ENCODE assay signal across 9 cellular contexts in the genomic region with DNA sequence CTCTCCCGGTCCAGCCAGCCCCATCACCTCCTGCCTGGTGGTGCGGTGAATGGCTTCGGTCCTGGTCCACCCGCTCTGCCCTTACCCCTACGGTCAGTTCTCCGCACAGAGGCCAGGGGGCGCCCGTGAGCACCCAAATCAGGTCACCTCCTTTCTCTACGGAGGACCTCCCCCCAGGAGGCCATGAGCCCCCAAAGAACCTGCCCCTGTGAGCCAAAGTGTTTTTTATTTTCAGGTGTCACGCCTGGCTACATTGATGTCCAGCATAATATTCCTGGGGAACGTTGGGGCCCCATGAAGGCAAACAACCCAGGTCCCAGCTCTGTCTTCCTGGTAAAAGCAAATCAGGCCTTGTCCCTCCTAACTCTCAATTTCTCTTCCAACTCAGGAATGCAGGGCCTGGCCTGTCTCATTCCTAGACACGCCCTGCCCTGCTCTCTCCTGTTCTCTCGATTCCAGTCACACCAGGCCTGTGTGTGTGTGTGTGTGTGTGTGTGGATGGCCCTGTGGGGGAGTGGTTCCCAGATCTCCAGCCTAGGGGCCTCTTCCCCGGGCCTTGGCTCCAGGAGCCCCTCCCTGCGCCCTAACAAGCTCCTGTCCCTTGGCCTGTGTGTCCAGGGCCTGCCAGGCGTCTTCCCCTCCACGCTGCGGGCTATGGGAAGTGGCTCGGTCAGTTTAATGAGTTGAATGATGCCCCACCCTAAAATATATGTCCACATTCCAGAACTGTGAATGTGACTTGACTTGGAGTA. TPM values are rescaled to one million over a fixed set of nuclear protein-coding genes. Genes with fewer than 3 reads are reported as not detected.
DNase-seq lines count a peak whose midpoint lies in the region; ATAC-seq and TF ChIP-seq lines count a peak whose summit lies in the region.
"Had no signal": no experiment of that assay in that cellular context is flagged by ENCODE, and none has a peak within 500 bp of the region (broad histone marks: within the 10 kb centered on the region; RNA-seq: fewer than 3 reads in every experiment).

No MANE protein-coding gene starts in this region.

- TF ChIP-seq POLR2A in heart left ventricle (IDR thresholded peaks at IDR 0.05), result no peak

- DNase-seq in AG04449 (ENCODE audit: low read depth, low spot score) (peak; percentile 81), GM20000 (ENCODE audit: low spot score) (peak; percentile 85), SJSA1 (ENCODE audit: low read depth in 1 of 2, low spot score in 2 of 2) (peak; percentile 88 to 90), heart left ventricle (peak in 1 of 5 donors; percentile 81), omental fat pad (ENCODE audit: low spot score) (no peak)
- peak; percentile 42 to 71 (median 56) for DNase-seq in activated naive CD4-positive, alpha-beta T cell (lab: John Stamatoyannopoulos, UW)

- no peak overlapping the region for H3K4me3 ChIP-seq in AG04449 (ENCODE audit: low read depth, low read length)
- no peak overlapping the region for H3K4me3 ChIP-seq in SJSA1
- H3K4me3 ChIP-seq in heart left ventricle, result no peak overlapping the region
- H3K4me3 ChIP-seq in skin epidermis, result no peak overlapping the region

- WGBS in heart left ventricle, 4 donors, result 50 to 54% (median 51%) methylated on average over 17 to 19 of the region's 19 CpGs

- no peaks in the 10 kb centered on the region for H3K27me3 ChIP-seq in SJSA1 (replicated peaks)
- H3K27me3 ChIP-seq in heart left ventricle, result no peaks in the 10 kb centered on the region

- POLR2A ChIA-PET in AG04449 (lab: Yijun Ruan, JAX), result interaction anchor here (1.1 to 4.1 kb wide), 5 partner anchors 8 to 24 kb away, joined by 3 to 34 read pairs (median 4); partner anchors contain the start of gene DNAJB1

- H3K4me1 ChIP-seq in SJSA1 (replicated peaks) (peaks cover 41% of the 10 kb centered on the region), heart left ventricle (peaks cover 0 to 19% (median 3%) of the 10 kb centered on the region in 12 donors)

- H3K27ac ChIP-seq in SJSA1 (peak overlapping the region; percentile 93), heart left ventricle (no peak overlapping the region), skin epidermis (peak overlapping the region in 20 of 21 experiments; percentile 32 to 86 (median 76))

- intact Hi-C loops in heart left ventricle (cut with DNase I), result no loop called here

- H3K36me3 ChIP-seq in SJSA1, result no peaks in the 10 kb centered on the region
- no peaks in the 10 kb centered on the region for H3K36me3 ChIP-seq in heart left ventricle

- H3K9me3 ChIP-seq in SJSA1 (replicated peaks) (no peaks in the 10 kb centered on the region), heart left ventricle (no peaks in the 10 kb centered on the region)

- CTCF ChIA-PET in AG04449 (lab: Yijun Ruan, JAX), result interaction anchor here (0.6 to 4.3 kb wide), 12 partner anchors 8 to 743 kb away, joined by 3 to 36 read pairs (median 4); partner anchors contain the start of genes GIPC1 and NDUFB7

- peak in 3 of 4 donors; percentile 37 to 52 (median 41) for ATAC-seq in heart left ventricle
- no peak for ATAC-seq in HG03469 (IDR thresholded peaks at IDR 0.05; ENCODE audit: unreplicated experiment)
- ATAC-seq in omental fat pad (ENCODE audit: low FRiP score), result no peak

- TF ChIP-seq CTCF in AG04449 (IDR thresholded peaks at IDR 0.05; ENCODE audit: insufficient read depth, low read length, missing control alignments), result peak; percentile 93
- peak; percentile 57 for TF ChIP-seq CTCF in GM20000 (IDR thresholded peaks at IDR 0.05; ENCODE audit: extremely low read depth, missing control alignments)
- peak; percentile 33 to 63 (median 55) for TF ChIP-seq CTCF in heart left ventricle (IDR thresholded peaks at IDR 0.05)
- no peak for TF ChIP-seq CTCF in omental fat pad (IDR thresholded peaks at IDR 0.05)

RNA-seq across cellular contexts. Expression of gene GIPC1, which starts 9.7 kb away (rescaled TPM):
- 148 and 234 TPM in 2 replicates for total RNA-seq in SJSA1 (2014; rRNA removed; shearing (Covaris generic))
- total RNA-seq in heart left ventricle (10 to 100 TPM; 44.9 to 82.7 (median 49.3) TPM), omental fat pad (10 to 100 TPM; 47.0 to 77.6 (median 59.0) TPM)
- polyA plus RNA-seq in heart left ventricle, result 10 to 100 TPM; 54.9 to 87.4 TPM

RNA-seq across cellular contexts. Expression of gene DNAJB1, which starts 12.5 kb away (rescaled TPM):
- 126 and 146 TPM in 2 replicates for total RNA-seq in SJSA1 (2014; rRNA removed; shearing (Covaris generic))
- total RNA-seq in heart left ventricle (10 to 100 TPM; 34.7 to 70.6 (median 44.8) TPM), omental fat pad (100 to 1,000 TPM in 3 of 4 donors, 10 to 100 TPM in 1; 67.5 to 669 (median 116) TPM)
- 10 to 100 TPM; 27.5 to 69.1 TPM for polyA plus RNA-seq in heart left ventricle

RNA-seq across cellular contexts. Expression of gene TECR, which starts 23.7 kb away (rescaled TPM):
- total RNA-seq in SJSA1 (2014; rRNA removed; shearing (Covaris generic)), result 43.9 and 56.9 TPM in 2 replicates
- total RNA-seq in heart left ventricle (10 to 100 TPM; 48.1 to 88.4 (median 71.7) TPM), omental fat pad (10 to 100 TPM; 32.9 to 58.1 (median 46.8) TPM)
- polyA plus RNA-seq in heart left ventricle, result 100 to 1,000 TPM in 1 of 2 donors, 10 to 100 TPM in 1; 71.4 to 102 TPM

RNA-seq across cellular contexts. Expression of gene PTGER1, which starts 30.5 kb away (rescaled TPM):
- total RNA-seq in SJSA1 (2014; rRNA removed; shearing (Covaris generic)), result not detected in 2 replicates
- total RNA-seq in heart left ventricle (under 1 TPM in 1 of 9 donors, not detected in 8; 0.35 TPM), omental fat pad (not detected)
- under 1 TPM in 1 of 2 donors, not detected in 1; 0.15 TPM for polyA plus RNA-seq in heart left ventricle
- total RNA-seq: temporal lobe had no signal

Comparison
In these comparisons a context has a peak if more than half of its experiments do, and no peak if none do; other contexts are left out.
1. CTCF ChIP-seq: peak in AG04449 (single experiment), GM20000 (single experiment) and heart left ventricle (12 of 12); none in omental fat pad (0 of 3).
2. H3K27ac ChIP-seq: peak in SJSA1 (single experiment) and skin epidermis (20 of 21); none in heart left ventricle (0 of 12).
3. ATAC-seq: peak in heart left ventricle (3 of 4); none in HG03469 (single experiment) and omental fat pad (single experiment).